ENCODE assay signal across 15 cellular contexts in the genomic region with DNA sequence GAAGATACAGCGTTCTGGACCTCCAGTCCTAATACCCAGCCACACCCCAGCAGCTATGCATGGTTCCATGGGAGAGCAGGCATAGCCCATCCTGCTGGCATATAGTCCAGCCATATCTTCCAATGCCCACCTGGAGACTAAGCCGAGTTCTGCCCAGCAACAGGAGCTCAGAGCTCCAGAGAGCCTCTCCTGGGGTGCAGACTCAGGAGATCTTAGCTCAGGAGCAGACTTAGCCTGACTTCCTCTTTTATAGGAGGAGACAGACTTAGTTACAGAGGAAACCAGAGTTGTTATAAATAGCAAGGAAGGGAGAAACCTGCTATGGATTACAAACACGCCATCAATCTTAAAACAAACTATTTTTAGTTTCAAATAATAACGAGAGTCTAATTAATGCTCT. TPM values are rescaled to one million over a fixed set of nuclear protein-coding genes. Genes with fewer than 3 reads are reported as not detected.
DNase-seq lines count a peak whose midpoint lies in the region; ATAC-seq and TF ChIP-seq lines count a peak whose summit lies in the region.
"Had no signal": no experiment of that assay in that cellular context is flagged by ENCODE, and none has a peak within 500 bp of the region (broad histone marks: within the 10 kb centered on the region; RNA-seq: fewer than 3 reads in every experiment).

No MANE protein-coding gene starts in this region.

- no peak for ATAC-seq in activated CD8-positive, alpha-beta memory T cell treated with anti-CD3 and anti-CD28 coated beads, Interleukin-2, amount 10 ng/mL, durations not matched to agents 7 days and 5 days
- no peak for ATAC-seq in HG03039 (IDR thresholded peaks at IDR 0.05; ENCODE audit: unreplicated experiment)
- ATAC-seq: GM23338 had no signal

- H3F3A ChIP-seq in smooth muscle cell (ENCODE audit: low read depth), result peaks cover 5% of the 10 kb centered on the region

- H3K36me3 ChIP-seq in ascending aorta (no peaks in the 10 kb centered on the region), smooth muscle cell (ENCODE audit: low read depth) (no peaks in the 10 kb centered on the region), Karpas-422 (ENCODE audit: insufficient read depth, low read length) (no peaks in the 10 kb centered on the region)
- H3K36me3 ChIP-seq: heart right ventricle, thoracic aorta had no signal

- H3K9me3 ChIP-seq in ascending aorta, result no peaks in the 10 kb centered on the region
- H3K9me3 ChIP-seq in smooth muscle cell (replicated peaks; ENCODE audit: low read depth), result no peaks in the 10 kb centered on the region
- H3K9me3 ChIP-seq in Karpas-422 (ENCODE audit: low read length), result no peaks in the 10 kb centered on the region
- H3K9me3 ChIP-seq: heart right ventricle, thoracic aorta had no signal

- CTCF ChIA-PET in activated CD8-positive, alpha-beta memory T cell treated with anti-CD3 and anti-CD28 coated beads, Interleukin-2, amount 10 ng/mL, durations not matched to agents 7 days and 5 days (lab: Charles Lee), result interaction anchor here (1.0 to 11.9 kb wide), 10 partner anchors 13 to 405 kb away, joined by 3 to 146 read pairs (median 10); no protein-coding TSS in a partner anchor

- no peaks in the 10 kb centered on the region for H3K27me3 Mint-ChIP-seq in activated CD8-positive, alpha-beta memory T cell treated with anti-CD3 and anti-CD28 coated beads, Interleukin-2, amount 10 ng/mL, durations not matched to agents 7 days and 5 days

- H3K4me1 Mint-ChIP-seq in activated CD8-positive, alpha-beta memory T cell treated with anti-CD3 and anti-CD28 coated beads, Interleukin-2, amount 10 ng/mL, durations not matched to agents 7 days and 5 days, result peaks cover 49% of the 10 kb centered on the region

- H3K9me2 ChIP-seq in Karpas-422 (replicated peaks; ENCODE audit: insufficient read depth, low read length), result no peaks in the 10 kb centered on the region

- peaks cover 17% of the 10 kb centered on the region for H3K36me3 Mint-ChIP-seq in activated CD8-positive, alpha-beta memory T cell treated with anti-CD3 and anti-CD28 coated beads, Interleukin-2, amount 10 ng/mL, durations not matched to agents 7 days and 5 days

- peak overlapping the region; percentile 20 to 43 for H3K27ac ChIP-seq in ascending aorta
- no peak overlapping the region for H3K27ac ChIP-seq in smooth muscle cell (ENCODE audit: low read depth)
- H3K27ac ChIP-seq in Karpas-422 (ENCODE audit: low read length), result no peak overlapping the region

- intact Hi-C loops in ascending aorta (cut with DNase I), result no loop called here

- H3K79me2 ChIP-seq in smooth muscle cell (ENCODE audit: low read depth) (no peaks in the 10 kb centered on the region), Karpas-422 (ENCODE audit: low read length) (no peaks in the 10 kb centered on the region)

- H3K9ac ChIP-seq in smooth muscle cell (ENCODE audit: low read depth) (no peak overlapping the region), Karpas-422 (ENCODE audit: low read length) (no peak overlapping the region)

- H3K4me3 ChIP-seq in ascending aorta (no peak overlapping the region), smooth muscle cell (no peak overlapping the region), Karpas-422 (ENCODE audit: low read length) (no peak overlapping the region)
- H3K4me3 ChIP-seq: GM23338, heart right ventricle, thoracic aorta had no signal

- H2AFZ ChIP-seq in smooth muscle cell (ENCODE audit: low read depth), result no peak overlapping the region
- H2AFZ ChIP-seq in Karpas-422 (ENCODE audit: low read length), result no peak overlapping the region
- H2AFZ ChIP-seq: GM23338 had no signal

- WGBS in smooth muscle cell (ENCODE audit: low lambda C conversion rate), result 63% methylated on average over 4 of the region's 4 CpGs

- H3K27ac Mint-ChIP-seq in activated CD8-positive, alpha-beta memory T cell treated with anti-CD3 and anti-CD28 coated beads, Interleukin-2, amount 10 ng/mL, durations not matched to agents 7 days and 5 days, result peak overlapping the region; percentile 84
- H3K27ac Mint-ChIP-seq: GM23338 had no signal

- H3K4me3 Mint-ChIP-seq in activated CD8-positive, alpha-beta memory T cell treated with anti-CD3 and anti-CD28 coated beads, Interleukin-2, amount 10 ng/mL, durations not matched to agents 7 days and 5 days, result no peak overlapping the region
- H3K4me3 Mint-ChIP-seq: GM23338 had no signal

- H3K27me3 ChIP-seq in ascending aorta (no peaks in the 10 kb centered on the region), smooth muscle cell (ENCODE audit: low read depth) (no peaks in the 10 kb centered on the region), Karpas-422 (ENCODE audit: low read length) (no peaks in the 10 kb centered on the region)

- H3K4me1 ChIP-seq in ascending aorta (peaks cover 6 to 7% of the 10 kb centered on the region in 2 donors), smooth muscle cell (ENCODE audit: low read depth) (peaks cover 24% of the 10 kb centered on the region), Karpas-422 (ENCODE audit: low read length) (peaks cover 12% of the 10 kb centered on the region; the same call in 1 of the 2 replicates)

- TF ChIP-seq CTCF in ascending aorta (IDR thresholded peaks at IDR 0.05) (no peak), smooth muscle cell (IDR thresholded peaks at IDR 0.05; ENCODE audit: borderline replicate concordance, insufficient read depth, poor library complexity, severe bottlenecking) (no peak)

- H3K4me2 ChIP-seq in smooth muscle cell, result peak overlapping the region; percentile 24
- H3K4me2 ChIP-seq in Karpas-422 (ENCODE audit: low read depth, low read length, poor library complexity, severe bottlenecking), result no peak overlapping the region

- H4K20me1 ChIP-seq in smooth muscle cell (ENCODE audit: low read depth), result no peaks in the 10 kb centered on the region
- 0 out of 2 replicates have a peak, but pooled peaks cover 4% of the 10 kb centered on the region for H4K20me1 ChIP-seq in Karpas-422 (ENCODE audit: insufficient read depth, low read depth, low read length)

- DNase-seq in activated CD8-positive, alpha-beta memory T cell treated with anti-CD3 and anti-CD28 coated beads, Interleukin-2, amount 10 ng/mL, durations not matched to agents 7 days and 5 days, result no peak
- DNase-seq in activated CD8-positive, alpha-beta memory T cell treated with anti-CD3 and anti-CD28 coated beads, Interleukin-2, amount 50 U/mL, for 48 hours, result no peak
- DNase-seq in NOMO-1 (lab: John Stamatoyannopoulos, UW; ENCODE audit: unreplicated experiment in 2 of 2), result peak; percentile 22 to 84
- DNase-seq in ascending aorta (ENCODE audit: low spot score in 2 of 2), result no peak
- DNase-seq in smooth muscle cell (lab: John Stamatoyannopoulos, UW; ENCODE audit: unreplicated experiment), result no peak
- DNase-seq in Karpas-422, result no peak
- DNase-seq in NCI-H1048 (lab: John Stamatoyannopoulos, UW), result no peak
- DNase-seq: activated CD4-positive, alpha-beta T cell treated with anti-CD3 and anti-CD28 coated beads, Interleukin-2, amount 50 U/mL, for 1 hour; effector memory CD4-positive, alpha-beta T cell; heart right ventricle; mesenchymal stem cell; NCI-H2227 treated with DMSO at 0.1 percent for 48 hours had no signal

- H3K9me3 Mint-ChIP-seq in activated CD8-positive, alpha-beta memory T cell treated with anti-CD3 and anti-CD28 coated beads, Interleukin-2, amount 10 ng/mL, durations not matched to agents 7 days and 5 days (ENCODE audit: low read depth), result no peaks in the 10 kb centered on the region
- H3K9me3 Mint-ChIP-seq: GM23338 had no signal

RNA-seq across cellular contexts. Expression of a gene that starts 3.2 kb away (rescaled TPM):
- 100 to 1,000 TPM; 102 to 155 TPM for total RNA-seq in activated CD8-positive, alpha-beta memory T cell treated with anti-CD3 and anti-CD28 coated beads, Interleukin-2, amount 10 ng/mL, durations not matched to agents 7 days and 5 days
- total RNA-seq in ascending aorta (10.2 TPM), smooth muscle cell (1.9 and 3.4 TPM in 2 replicates)
- 1.0 and 1.2 TPM in 2 replicates for polyA plus RNA-seq in smooth muscle cell
- total RNA-seq in Karpas-422 (2014; rRNA removed; shearing (Covaris generic); ENCODE audit: low replicate concordance), result 0.22 TPM in 2 replicates

Comparison
In these comparisons a context has a peak if more than half of its experiments do, and no peak if none do; other contexts are left out.
1. DNase-seq: peak in NOMO-1 (2 of 2); none in activated CD8-positive, alpha-beta memory T cell treated with anti-CD3 and anti-CD28 coated beads, Interleukin-2, amount 10 ng/mL, durations not matched to agents 7 days and 5 days (single experiment), activated CD8-positive, alpha-beta memory T cell treated with anti-CD3 and anti-CD28 coated beads, Interleukin-2, amount 50 U/mL, for 48 hours (single experiment), ascending aorta (0 of 2), smooth muscle cell (single experiment), Karpas-422 (single experiment) and NCI-H1048 (single experiment).
2. H3K27ac ChIP-seq: peak in ascending aorta (2 of 2); none in smooth muscle cell (single experiment) and Karpas-422 (single experiment).